In the genomic region with DNA sequence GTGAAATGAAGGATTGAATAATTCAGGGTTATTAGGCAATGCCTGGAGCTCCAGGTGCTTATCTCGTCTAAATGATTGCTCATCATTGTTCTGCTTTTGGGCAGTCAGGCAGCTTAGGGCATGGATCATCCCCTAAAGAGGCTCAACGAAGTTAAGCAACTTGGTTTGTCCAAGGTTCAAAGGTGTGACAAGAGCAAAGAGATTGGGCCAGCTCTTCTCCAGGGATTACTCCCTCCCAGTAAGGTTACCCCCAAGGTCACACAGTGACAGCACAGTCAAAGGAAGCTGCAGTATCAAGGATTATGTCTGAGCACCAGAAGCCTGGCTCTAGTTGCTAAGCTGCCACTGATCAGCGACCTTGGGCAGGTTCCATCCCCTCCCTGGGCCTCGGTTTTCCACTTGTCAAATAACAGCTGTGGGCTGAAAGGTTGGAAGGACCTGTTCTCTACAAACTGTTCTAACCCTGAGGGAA, we compare ENCODE assay signal across 2 cellular contexts.
TF ChIP-seq lines count a peak whose summit lies in the region.

No MANE protein-coding gene starts in this region.

TF ChIP-seq in WTC11, 78 proteins besides CTCF, POLR2A, EP300 and RAD21:
- TF ChIP-seq SOX15 (CRISPR knock-in tag; IDR thresholded peaks at IDR 0.05) (no peak), NR3C1 (CRISPR knock-in tag; conservative IDR thresholded peaks at IDR 0.05; ENCODE audit: low read depth) (no peak), GABPB1 (CRISPR knock-in tag; IDR thresholded peaks at IDR 0.05) (peak; percentile 39; the same call in 1 of the 2 replicates), ZBTB21 (CRISPR knock-in tag; IDR thresholded peaks at IDR 0.05; ENCODE audit: borderline replicate concordance) (no peak)
- TF ChIP-seq, protein P1, sequence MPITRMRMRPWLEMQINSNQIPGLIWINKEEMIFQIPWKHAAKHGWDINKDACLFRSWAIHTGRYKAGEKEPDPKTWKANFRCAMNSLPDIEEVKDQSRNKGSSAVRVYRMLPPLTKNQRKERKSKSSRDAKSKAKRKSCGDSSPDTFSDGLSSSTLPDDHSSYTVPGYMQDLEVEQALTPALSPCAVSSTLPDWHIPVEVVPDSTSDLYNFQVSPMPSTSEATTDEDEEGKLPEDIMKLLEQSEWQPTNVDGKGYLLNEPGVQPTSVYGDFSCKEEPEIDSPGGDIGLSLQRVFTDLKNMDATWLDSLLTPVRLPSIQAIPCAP (CRISPR knock-in tag; IDR thresholded peaks at IDR 0.05), result no peak
TF ChIP-seq in WTC11: peak in this region for 1.

TF ChIP-seq in HepG2, 621 proteins besides CTCF, POLR2A, EP300 and RAD21 (continues in another document):
- TF ChIP-seq, protein P2, sequence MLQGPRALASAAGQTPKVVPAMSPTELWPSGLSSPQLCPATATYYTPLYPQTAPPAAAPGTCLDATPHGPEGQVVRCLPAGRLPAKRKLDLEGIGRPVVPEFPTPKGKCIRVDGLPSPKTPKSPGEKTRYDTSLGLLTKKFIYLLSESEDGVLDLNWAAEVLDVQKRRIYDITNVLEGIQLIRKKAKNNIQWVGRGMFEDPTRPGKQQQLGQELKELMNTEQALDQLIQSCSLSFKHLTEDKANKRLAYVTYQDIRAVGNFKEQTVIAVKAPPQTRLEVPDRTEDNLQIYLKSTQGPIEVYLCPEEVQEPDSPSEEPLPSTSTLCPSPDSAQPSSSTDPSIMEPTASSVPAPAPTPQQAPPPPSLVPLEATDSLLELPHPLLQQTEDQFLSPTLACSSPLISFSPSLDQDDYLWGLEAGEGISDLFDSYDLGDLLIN (CRISPR knock-in tag; IDR thresholded peaks at IDR 0.05; ENCODE audit: borderline replicate concordance), result no peak
- TF ChIP-seq POLR2G (IDR thresholded peaks at IDR 0.05; ENCODE audit: low read depth, low read length), result no peak
- TF ChIP-seq, protein P3, sequence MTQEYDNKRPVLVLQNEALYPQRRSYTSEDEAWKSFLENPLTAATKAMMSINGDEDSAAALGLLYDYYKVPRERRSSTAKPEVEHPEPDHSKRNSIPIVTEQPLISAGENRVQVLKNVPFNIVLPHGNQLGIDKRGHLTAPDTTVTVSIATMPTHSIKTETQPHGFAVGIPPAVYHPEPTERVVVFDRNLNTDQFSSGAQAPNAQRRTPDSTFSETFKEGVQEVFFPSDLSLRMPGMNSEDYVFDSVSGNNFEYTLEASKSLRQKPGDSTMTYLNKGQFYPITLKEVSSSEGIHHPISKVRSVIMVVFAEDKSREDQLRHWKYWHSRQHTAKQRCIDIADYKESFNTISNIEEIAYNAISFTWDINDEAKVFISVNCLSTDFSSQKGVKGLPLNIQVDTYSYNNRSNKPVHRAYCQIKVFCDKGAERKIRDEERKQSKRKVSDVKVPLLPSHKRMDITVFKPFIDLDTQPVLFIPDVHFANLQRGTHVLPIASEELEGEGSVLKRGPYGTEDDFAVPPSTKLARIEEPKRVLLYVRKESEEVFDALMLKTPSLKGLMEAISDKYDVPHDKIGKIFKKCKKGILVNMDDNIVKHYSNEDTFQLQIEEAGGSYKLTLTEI (CRISPR knock-in tag; conservative IDR thresholded peaks at IDR 0.05), result no peak
- no peak for TF ChIP-seq SIN3B (IDR thresholded peaks at IDR 0.05; ENCODE audit: low read length)
- peak; percentile 49; the same call in 1 of the 2 replicates for TF ChIP-seq ZNF543 (CRISPR knock-in tag; IDR thresholded peaks at IDR 0.05)
- TF ChIP-seq TCF7L2 (IDR thresholded peaks at IDR 0.05; ENCODE audit: low read depth, low read length), result no peak
- TF ChIP-seq ZBTB8A (CRISPR knock-in tag; IDR thresholded peaks at IDR 0.05; ENCODE audit: borderline replicate concordance, low read depth), result no peak
- TF ChIP-seq KDM6A (CRISPR knock-in tag; IDR thresholded peaks at IDR 0.05; ENCODE audit: low read depth), result peak; percentile 88
- TF ChIP-seq ZNF34 (CRISPR knock-in tag; IDR thresholded peaks at IDR 0.05; ENCODE audit: borderline replicate concordance), result no peak
- peak; percentile 70 for TF ChIP-seq RARA (CRISPR knock-in tag; IDR thresholded peaks at IDR 0.05)
- TF ChIP-seq GFI1 (CRISPR knock-in tag; IDR thresholded peaks at IDR 0.05; ENCODE audit: borderline replicate concordance), result peak; percentile 81
- TF ChIP-seq DMAP1 (CRISPR knock-in tag; IDR thresholded peaks at IDR 0.05), result peak; percentile 56; the same call in 1 of the 2 replicates
- TF ChIP-seq GATAD2A (CRISPR knock-in tag; IDR thresholded peaks at IDR 0.05), result peak; percentile 99
- TF ChIP-seq, protein P4, sequence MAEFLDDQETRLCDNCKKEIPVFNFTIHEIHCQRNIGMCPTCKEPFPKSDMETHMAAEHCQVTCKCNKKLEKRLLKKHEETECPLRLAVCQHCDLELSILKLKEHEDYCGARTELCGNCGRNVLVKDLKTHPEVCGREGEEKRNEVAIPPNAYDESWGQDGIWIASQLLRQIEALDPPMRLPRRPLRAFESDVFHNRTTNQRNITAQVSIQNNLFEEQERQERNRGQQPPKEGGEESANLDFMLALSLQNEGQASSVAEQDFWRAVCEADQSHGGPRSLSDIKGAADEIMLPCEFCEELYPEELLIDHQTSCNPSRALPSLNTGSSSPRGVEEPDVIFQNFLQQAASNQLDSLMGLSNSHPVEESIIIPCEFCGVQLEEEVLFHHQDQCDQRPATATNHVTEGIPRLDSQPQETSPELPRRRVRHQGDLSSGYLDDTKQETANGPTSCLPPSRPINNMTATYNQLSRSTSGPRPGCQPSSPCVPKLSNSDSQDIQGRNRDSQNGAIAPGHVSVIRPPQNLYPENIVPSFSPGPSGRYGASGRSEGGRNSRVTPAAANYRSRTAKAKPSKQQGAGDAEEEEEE (CRISPR knock-in tag; IDR thresholded peaks at IDR 0.05; ENCODE audit: borderline replicate concordance), result no peak
- no peak for TF ChIP-seq CCAR2 (optimal IDR thresholded peaks at IDR 0.05; ENCODE audit: low read depth, low read length)
- TF ChIP-seq PRMT3 (CRISPR knock-in tag; IDR thresholded peaks at IDR 0.05; ENCODE audit: borderline replicate concordance, low read depth), result no peak; the same call in 1 of the 2 replicates
- no peak for TF ChIP-seq ZNF891 (CRISPR knock-in tag; IDR thresholded peaks at IDR 0.05)
- TF ChIP-seq ZNF143 (CRISPR knock-in tag; IDR thresholded peaks at IDR 0.05), result no peak
- TF ChIP-seq JUND (CRISPR knock-in tag; IDR thresholded peaks at IDR 0.05), result peak; percentile 43; the same call in 1 of the 2 replicates
- no peak for TF ChIP-seq ZNF572 (CRISPR knock-in tag; IDR thresholded peaks at IDR 0.05)
- TF ChIP-seq, protein P5, sequence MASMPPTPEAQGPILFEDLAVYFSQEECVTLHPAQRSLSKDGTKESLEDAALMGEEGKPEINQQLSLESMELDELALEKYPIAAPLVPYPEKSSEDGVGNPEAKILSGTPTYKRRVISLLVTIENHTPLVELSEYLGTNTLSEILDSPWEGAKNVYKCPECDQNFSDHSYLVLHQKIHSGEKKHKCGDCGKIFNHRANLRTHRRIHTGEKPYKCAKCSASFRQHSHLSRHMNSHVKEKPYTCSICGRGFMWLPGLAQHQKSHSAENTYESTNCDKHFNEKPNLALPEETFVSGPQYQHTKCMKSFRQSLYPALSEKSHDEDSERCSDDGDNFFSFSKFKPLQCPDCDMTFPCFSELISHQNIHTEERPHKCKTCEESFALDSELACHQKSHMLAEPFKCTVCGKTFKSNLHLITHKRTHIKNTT (CRISPR knock-in tag; IDR thresholded peaks at IDR 0.05), result no peak
- TF ChIP-seq SNAPC2 (CRISPR knock-in tag; IDR thresholded peaks at IDR 0.05), result no peak
- no peak for TF ChIP-seq STAG1 (CRISPR knock-in tag; IDR thresholded peaks at IDR 0.05)
- TF ChIP-seq ZNF724P (CRISPR knock-in tag; IDR thresholded peaks at IDR 0.05; ENCODE audit: borderline replicate concordance), result no peak
- TF ChIP-seq, protein P6, sequence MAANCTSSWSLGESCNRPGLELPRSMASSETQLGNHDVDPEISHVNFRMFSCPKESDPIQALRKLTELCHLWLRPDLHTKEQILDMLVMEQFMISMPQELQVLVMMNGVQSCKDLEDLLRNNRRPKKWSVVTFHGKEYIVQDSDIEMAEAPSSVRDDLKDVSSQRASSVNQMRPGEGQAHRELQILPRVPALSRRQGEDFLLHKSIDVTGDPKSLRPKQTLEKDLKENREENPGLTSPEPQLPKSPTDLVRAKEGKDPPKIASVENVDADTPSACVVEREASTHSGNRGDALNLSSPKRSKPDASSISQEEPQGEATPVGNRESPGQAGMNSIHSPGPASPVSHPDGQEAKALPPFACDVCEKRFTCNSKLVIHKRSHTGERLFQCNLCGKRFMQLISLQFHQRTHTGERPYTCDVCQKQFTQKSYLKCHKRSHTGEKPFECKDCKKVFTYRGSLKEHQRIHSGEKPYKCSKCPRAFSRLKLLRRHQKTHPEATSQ (CRISPR knock-in tag; IDR thresholded peaks at IDR 0.05; ENCODE audit: borderline replicate concordance), result peak; percentile 70; the same call in 1 of the 2 replicates
- no peak for TF ChIP-seq EED (CRISPR knock-in tag; IDR thresholded peaks at IDR 0.05)
- TF ChIP-seq, protein P7, sequence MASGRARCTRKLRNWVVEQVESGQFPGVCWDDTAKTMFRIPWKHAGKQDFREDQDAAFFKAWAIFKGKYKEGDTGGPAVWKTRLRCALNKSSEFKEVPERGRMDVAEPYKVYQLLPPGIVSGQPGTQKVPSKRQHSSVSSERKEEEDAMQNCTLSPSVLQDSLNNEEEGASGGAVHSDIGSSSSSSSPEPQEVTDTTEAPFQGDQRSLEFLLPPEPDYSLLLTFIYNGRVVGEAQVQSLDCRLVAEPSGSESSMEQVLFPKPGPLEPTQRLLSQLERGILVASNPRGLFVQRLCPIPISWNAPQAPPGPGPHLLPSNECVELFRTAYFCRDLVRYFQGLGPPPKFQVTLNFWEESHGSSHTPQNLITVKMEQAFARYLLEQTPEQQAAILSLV (CRISPR knock-in tag; IDR thresholded peaks at IDR 0.05; ENCODE audit: borderline replicate concordance), result no peak
- no peak for TF ChIP-seq POLR2AphosphoS5 (IDR thresholded peaks at IDR 0.05; ENCODE audit: low read depth, low read length)
- TF ChIP-seq ZNF768 (CRISPR knock-in tag; IDR thresholded peaks at IDR 0.05), result no peak
- TF ChIP-seq SMAD9 (CRISPR knock-in tag; IDR thresholded peaks at IDR 0.05), result no peak
- no peak for TF ChIP-seq ARNT (IDR thresholded peaks at IDR 0.05)
- no peak; the same call in 1 of the 2 replicates for TF ChIP-seq ZNF737 (CRISPR knock-in tag; IDR thresholded peaks at IDR 0.05; ENCODE audit: borderline replicate concordance)
- no peak for TF ChIP-seq ZNF33A (CRISPR knock-in tag; IDR thresholded peaks at IDR 0.05; ENCODE audit: borderline replicate concordance)
- TF ChIP-seq ADNP (CRISPR knock-in tag; IDR thresholded peaks at IDR 0.05), result no peak
- no peak for TF ChIP-seq MBNL3 (CRISPR knock-in tag; conservative IDR thresholded peaks at IDR 0.05)
- peak; percentile 74; the same call in 1 of the 2 replicates for TF ChIP-seq KDM3A (CRISPR knock-in tag; IDR thresholded peaks at IDR 0.05; ENCODE audit: low read depth)
- TF ChIP-seq ZNF24 (IDR thresholded peaks at IDR 0.05), result no peak
- no peak for TF ChIP-seq MED8 (CRISPR knock-in tag; IDR thresholded peaks at IDR 0.05; ENCODE audit: insufficient replicate concordance)
- 0 out of 2 replicates have a peak, but pooled peaks have one; percentile 26 for TF ChIP-seq ZNF121 (CRISPR knock-in tag; IDR thresholded peaks at IDR 0.05)
- TF ChIP-seq NR3C1 (CRISPR knock-in tag; IDR thresholded peaks at IDR 0.05), result no peak
- TF ChIP-seq ZNF350 (CRISPR knock-in tag; IDR thresholded peaks at IDR 0.05; ENCODE audit: borderline replicate concordance, low read depth), result peak; percentile 79
- peak; percentile 74 for TF ChIP-seq DPF2 (CRISPR knock-in tag; IDR thresholded peaks at IDR 0.05; ENCODE audit: borderline replicate concordance, low read depth)
- TF ChIP-seq, protein P8, sequence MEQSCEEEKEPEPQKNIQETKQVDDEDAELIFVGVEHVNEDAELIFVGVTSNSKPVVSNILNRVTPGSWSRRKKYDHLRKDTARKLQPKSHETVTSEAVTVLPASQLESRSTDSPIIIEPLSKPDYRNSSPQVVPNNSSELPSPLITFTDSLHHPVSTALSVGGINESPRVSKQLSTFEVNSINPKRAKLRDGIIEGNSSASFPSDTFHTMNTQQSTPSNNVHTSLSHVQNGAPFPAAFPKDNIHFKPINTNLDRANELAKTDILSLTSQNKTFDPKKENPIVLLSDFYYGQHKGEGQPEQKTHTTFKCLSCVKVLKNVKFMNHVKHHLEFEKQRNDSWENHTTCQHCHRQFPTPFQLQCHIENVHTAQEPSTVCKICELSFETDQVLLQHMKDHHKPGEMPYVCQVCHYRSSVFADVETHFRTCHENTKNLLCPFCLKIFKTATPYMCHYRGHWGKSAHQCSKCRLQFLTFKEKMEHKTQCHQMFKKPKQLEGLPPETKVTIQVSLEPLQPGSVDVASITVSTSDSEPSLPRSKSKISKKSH (CRISPR knock-in tag; IDR thresholded peaks at IDR 0.05; ENCODE audit: borderline replicate concordance), result no peak
- no peak for TF ChIP-seq ZSCAN31 (CRISPR knock-in tag; IDR thresholded peaks at IDR 0.05; ENCODE audit: low read depth)
- peak; percentile 77; the same call in 1 of the 2 replicates for TF ChIP-seq ZNF292 (CRISPR knock-in tag; IDR thresholded peaks at IDR 0.05; ENCODE audit: borderline replicate concordance, low read depth)
- TF ChIP-seq, protein P9, sequence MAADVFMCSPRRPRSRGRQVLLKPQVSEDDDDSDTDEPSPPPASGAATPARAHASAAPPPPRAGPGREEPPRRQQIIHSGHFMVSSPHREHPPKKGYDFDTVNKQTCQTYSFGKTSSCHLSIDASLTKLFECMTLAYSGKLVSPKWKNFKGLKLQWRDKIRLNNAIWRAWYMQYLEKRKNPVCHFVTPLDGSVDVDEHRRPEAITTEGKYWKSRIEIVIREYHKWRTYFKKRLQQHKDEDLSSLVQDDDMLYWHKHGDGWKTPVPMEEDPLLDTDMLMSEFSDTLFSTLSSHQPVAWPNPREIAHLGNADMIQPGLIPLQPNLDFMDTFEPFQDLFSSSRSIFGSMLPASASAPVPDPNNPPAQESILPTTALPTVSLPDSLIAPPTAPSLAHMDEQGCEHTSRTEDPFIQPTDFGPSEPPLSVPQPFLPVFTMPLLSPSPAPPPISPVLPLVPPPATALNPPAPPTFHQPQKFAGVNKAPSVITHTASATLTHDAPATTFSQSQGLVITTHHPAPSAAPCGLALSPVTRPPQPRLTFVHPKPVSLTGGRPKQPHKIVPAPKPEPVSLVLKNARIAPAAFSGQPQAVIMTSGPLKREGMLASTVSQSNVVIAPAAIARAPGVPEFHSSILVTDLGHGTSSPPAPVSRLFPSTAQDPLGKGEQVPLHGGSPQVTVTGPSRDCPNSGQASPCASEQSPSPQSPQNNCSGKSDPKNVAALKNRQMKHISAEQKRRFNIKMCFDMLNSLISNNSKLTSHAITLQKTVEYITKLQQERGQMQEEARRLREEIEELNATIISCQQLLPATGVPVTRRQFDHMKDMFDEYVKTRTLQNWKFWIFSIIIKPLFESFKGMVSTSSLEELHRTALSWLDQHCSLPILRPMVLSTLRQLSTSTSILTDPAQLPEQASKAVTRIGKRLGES (CRISPR knock-in tag; IDR thresholded peaks at IDR 0.05; ENCODE audit: borderline replicate concordance), result no peak
- TF ChIP-seq, protein P10, sequence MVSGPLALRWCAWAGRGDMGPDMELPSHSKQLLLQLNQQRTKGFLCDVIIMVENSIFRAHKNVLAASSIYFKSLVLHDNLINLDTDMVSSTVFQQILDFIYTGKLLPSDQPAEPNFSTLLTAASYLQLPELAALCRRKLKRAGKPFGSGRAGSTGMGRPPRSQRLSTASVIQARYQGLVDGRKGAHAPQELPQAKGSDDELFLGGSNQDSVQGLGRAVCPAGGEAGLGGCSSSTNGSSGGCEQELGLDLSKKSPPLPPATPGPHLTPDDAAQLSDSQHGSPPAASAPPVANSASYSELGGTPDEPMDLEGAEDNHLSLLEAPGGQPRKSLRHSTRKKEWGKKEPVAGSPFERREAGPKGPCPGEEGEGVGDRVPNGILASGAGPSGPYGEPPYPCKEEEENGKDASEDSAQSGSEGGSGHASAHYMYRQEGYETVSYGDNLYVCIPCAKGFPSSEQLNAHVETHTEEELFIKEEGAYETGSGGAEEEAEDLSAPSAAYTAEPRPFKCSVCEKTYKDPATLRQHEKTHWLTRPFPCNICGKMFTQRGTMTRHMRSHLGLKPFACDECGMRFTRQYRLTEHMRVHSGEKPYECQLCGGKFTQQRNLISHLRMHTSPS (CRISPR knock-in tag; IDR thresholded peaks at IDR 0.05; ENCODE audit: low read depth), result peak; percentile 73; the same call in 1 of the 2 replicates
- no peak for TF ChIP-seq TOE1 (CRISPR knock-in tag; IDR thresholded peaks at IDR 0.05)
- TF ChIP-seq PLRG1 (conservative IDR thresholded peaks at IDR 0.05), result no peak
